Comparison of ENCODE assay signal across 11 cellular contexts in the genomic region with DNA sequence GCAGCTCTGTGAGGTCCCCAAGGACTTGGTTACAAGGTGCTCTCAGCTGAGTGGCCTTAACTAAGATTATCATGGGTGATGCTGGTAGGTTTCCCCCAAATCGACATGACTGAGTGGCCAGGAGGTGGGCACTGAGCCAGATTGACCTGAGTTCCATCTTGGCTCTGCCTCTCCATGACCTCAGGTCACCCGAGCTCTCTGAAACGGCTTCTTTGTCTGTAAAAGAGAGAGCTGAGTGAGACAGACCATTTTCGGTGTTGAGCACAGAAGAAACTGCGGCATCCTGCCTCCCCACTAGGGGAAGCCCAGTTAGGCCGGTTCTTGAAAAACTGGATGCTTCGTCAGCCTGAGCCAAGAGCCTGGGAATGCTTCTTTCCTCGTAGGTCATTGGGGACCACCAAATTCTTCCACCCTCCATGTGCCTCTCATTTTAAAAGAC. TPM values are rescaled to one million over a fixed set of nuclear protein-coding genes. Genes with fewer than 3 reads are reported as not detected.
A peak's percentile ranks its signal among the peaks of the same experiment; 100 is the strongest.
DNase-seq lines count a peak whose midpoint lies in the region; ATAC-seq, FAIRE-seq and TF ChIP-seq lines count a peak whose summit lies in the region.
"Had no signal": no experiment of that assay in that cellular context is flagged by ENCODE, and none has a peak within 500 bp of the region (broad histone marks: within the 10 kb centered on the region; RNA-seq: fewer than 3 reads in every experiment).

No MANE protein-coding gene starts in this region.

- H3K4me1 ChIP-seq in HepG2 (ENCODE audit: insufficient read depth, low read length) (0 out of 2 replicates have a peak, but pooled peaks cover 5% of the 10 kb centered on the region), right lobe of liver (no peaks in the 10 kb centered on the region), K562 (replicated peaks in 1 of 2; ENCODE audit: control insufficient read depth in 2 of 2, insufficient read depth in 2 of 2, low read length in 2 of 2) (peaks cover 21 to 23% of the 10 kb centered on the region in 2 experiments; a peak in 4 of 5 replicates), kidney (ENCODE audit: control insufficient read depth in 1 of 2, insufficient read depth in 1 of 2, low read depth in 1 of 2, low read length in 2 of 2) (no peaks in the 10 kb centered on the region), ovary (ENCODE audit: insufficient read depth) (peaks cover 11% of the 10 kb centered on the region)

- H3K27me3 ChIP-seq in HepG2 (ENCODE audit: control insufficient read depth in 1 of 2, insufficient read depth in 2 of 2, low read length in 2 of 2) (peaks cover 15 to 84% of the 10 kb centered on the region in 2 experiments; a peak in 4 of 5 replicates), right lobe of liver (no peaks in the 10 kb centered on the region), K562 (ENCODE audit: control insufficient read depth in 2 of 2, insufficient read depth in 2 of 2, low read length in 2 of 2) (peaks cover 0 to 11% of the 10 kb centered on the region in 2 experiments; a peak in 2 of 5 replicates), ovary (no peaks in the 10 kb centered on the region)

- FAIRE-seq in HepG2 (lab: Jason Lieb, UNC) (peak; percentile 78), K562 (lab: Jason Lieb, UNC) (peak; percentile 29), kidney (lab: Jason Lieb, UNC) (no peak)

- in situ Hi-C loops in HepG2 (cut with HindIII; ENCODE audit: extremely low pct_ligation_motif_present, low pct_unique_long_range_greater_than_20kb) (no loop called here), K562 (cut with MboI) (loop anchor here (25.0 kb wide), 1 partner anchor 400 kb away; the partner anchor contains the start of gene ANKRD60)

- H3K4me2 ChIP-seq in HepG2 (ENCODE audit: low read depth, low read length): no peak overlapping the region
- no peak overlapping the region for H3K4me2 ChIP-seq in K562 (ENCODE audit: insufficient read depth, low read length)

- TF ChIP-seq EP300 in HepG2 (IDR thresholded peaks at IDR 0.05; ENCODE audit: low read depth in 2 of 2, low read length in 2 of 2): no peak
- TF ChIP-seq EP300 in HepG2 (CRISPR knock-in tag; IDR thresholded peaks at IDR 0.05; ENCODE audit: borderline replicate concordance): no peak
- TF ChIP-seq EP300 in K562 (IDR thresholded peaks at IDR 0.05; ENCODE audit: low read length): no peak
- TF ChIP-seq EP300 in ovary (IDR thresholded peaks at IDR 0.05): no peak

- no peak for TF ChIP-seq POLR2A in HepG2 (IDR thresholded peaks at IDR 0.05; ENCODE audit: insufficient read depth in 1 of 2, low read depth in 2 of 2, low read length in 2 of 2)
- TF ChIP-seq POLR2A in right lobe of liver (IDR thresholded peaks at IDR 0.05): no peak
- no peak for TF ChIP-seq POLR2A in K562 (conservative IDR thresholded peaks at IDR 0.05)
- no peak for TF ChIP-seq POLR2A in ovary (IDR thresholded peaks at IDR 0.05)

- H4K20me1 ChIP-seq in HepG2 (ENCODE audit: insufficient read depth, low read length): no peaks in the 10 kb centered on the region
- H4K20me1 ChIP-seq in K562 (replicated peaks; ENCODE audit: control insufficient read depth, insufficient read depth, low read length): no peaks in the 10 kb centered on the region

- no peaks in the 10 kb centered on the region for H3K9me1 ChIP-seq in K562 (ENCODE audit: control insufficient read depth, insufficient read depth, low read length)

- TF ChIP-seq RAD21 in HepG2 (CRISPR knock-in tag; IDR thresholded peaks at IDR 0.05) (no peak), K562 (CRISPR knock-in tag; conservative IDR thresholded peaks at IDR 0.05 in 1 of 2, IDR thresholded peaks at IDR 0.05 in 1 of 2) (no peak)

- H3K36me3 ChIP-seq in HepG2 (replicated peaks in 1 of 2; ENCODE audit: control insufficient read depth in 1 of 2, insufficient read depth in 2 of 2, low read length in 2 of 2): no peaks in the 10 kb centered on the region
- no peaks in the 10 kb centered on the region for H3K36me3 ChIP-seq in right lobe of liver
- H3K36me3 ChIP-seq in K562 (ENCODE audit: control insufficient read depth, insufficient read depth, low read length): no peaks in the 10 kb centered on the region
- no peaks in the 10 kb centered on the region for H3K36me3 ChIP-seq in kidney (ENCODE audit: control insufficient read depth in 1 of 2, insufficient read depth in 2 of 2, low read length in 2 of 2)
- H3K36me3 ChIP-seq in ovary: no peaks in the 10 kb centered on the region

- intact Hi-C loops in HepG2 (cut with micrococcal nuclease; ENCODE audit: unreplicated experiment): no loop called here
- intact Hi-C loops in right lobe of liver (cut with DNase I): no loop called here
- intact Hi-C loops in K562 (cut with micrococcal nuclease): no loop called here
- intact Hi-C loops in kidney (cut with DNase I): no loop called here
- intact Hi-C loops in ovary (cut with DNase I): no loop called here

- H3K9ac ChIP-seq in HepG2 (ENCODE audit: insufficient read depth, low read depth, low read length) (no peak overlapping the region), K562 (ENCODE audit: insufficient read depth in 1 of 2, low read depth in 2 of 2, low read length in 2 of 2) (peak overlapping the region in 1 of 2 experiments; percentile 45; a peak in 2 of 4 replicates), kidney (ENCODE audit: low read length in 2 of 2) (no peak overlapping the region)

- TF ChIP-seq CTCF in HepG2 (CRISPR knock-in tag; IDR thresholded peaks at IDR 0.05): no peak
- no peak for TF ChIP-seq CTCF in right lobe of liver (IDR thresholded peaks at IDR 0.05)
- no peak; a peak in 1 of 6 replicates for TF ChIP-seq CTCF in K562 (IDR thresholded peaks at IDR 0.05 in 2 of 3, conservative IDR thresholded peaks at IDR 0.05 in 1 of 3; ENCODE audit: insufficient read depth in 2 of 3, low read depth in 1 of 3, low read length in 3 of 3)
- no peak for TF ChIP-seq CTCF in kidney (IDR thresholded peaks at IDR 0.05; ENCODE audit: borderline replicate concordance, extremely low read depth, insufficient read depth)
- no peak for TF ChIP-seq CTCF in ovary (IDR thresholded peaks at IDR 0.05)

- DNase-seq in HepG2 (ENCODE audit: low spot score): no peak
- no peak for DNase-seq in right lobe of liver
- no peak for DNase-seq in K562 (ENCODE audit: extremely low read depth in 1 of 4, low spot score in 3 of 4)
- peak; percentile 35 for DNase-seq in kidney
- no peak for DNase-seq in germinal center (ENCODE audit: low spot score)
- no peak for DNase-seq in NCI-H1092 (lab: John Stamatoyannopoulos, UW)
- DNase-seq in NCI-H446 (lab: John Stamatoyannopoulos, UW): no peak
- DNase-seq in ovary: no peak
- DNase-seq: activated naive CD4-positive, alpha-beta T cell treated with anti-CD3 and anti-CD28 coated beads, Interleukin-2, amount 50 U/mL, for 16 hours; stimulated activated CD4-positive, alpha-beta T cell treated with anti-CD3 and anti-CD28 coated beads, Interleukin-15, amount 100 ng/mL, for 24 hours had no signal

- CTCF ChIA-PET in HepG2 (lab: Yijun Ruan, JAX; ENCODE audit: low intra/inter-chr PET ratio, low total read pairs) (no interaction called here), K562 (lab: Yijun Ruan, JAX; ENCODE audit: low intra/inter-chr PET ratio) (no interaction called here)

- H2AFZ ChIP-seq in HepG2 (ENCODE audit: low read length) (no peak overlapping the region), K562 (ENCODE audit: low read depth, low read length) (no peak overlapping the region)

- POLR2A ChIA-PET in HepG2 (lab: Yijun Ruan, JAX): interaction anchor here (1.6 kb wide), 1 partner anchor 14 kb away, joined by 4 read pairs; the partner anchor contains the start of gene STX16
- POLR2A ChIA-PET in K562 (lab: Yijun Ruan, JAX): no interaction called here

- BruUV-seq in HepG2 (replicated peaks; lab: Mats Ljungman, UMichigan) (no TSS peak), K562 (replicated peaks; lab: Mats Ljungman, UMichigan) (no TSS peak)

- H3K27ac ChIP-seq in HepG2 (ENCODE audit: extremely low read length, insufficient read depth, low read length) (no peak overlapping the region), right lobe of liver (no peak overlapping the region), K562 (ENCODE audit: extremely low read depth, low read depth, low read length) (no peak overlapping the region), kidney (ENCODE audit: low read depth in 2 of 2, low read length in 2 of 2) (no peak overlapping the region), ovary (no peak overlapping the region)
- H3K27ac ChIP-seq: epithelial cell of prostate had no signal

- H3K79me2 ChIP-seq in HepG2 (ENCODE audit: insufficient read depth, low read length) (no peaks in the 10 kb centered on the region), K562 (ENCODE audit: control insufficient read depth, insufficient read depth, low read length) (no peaks in the 10 kb centered on the region)

- WGBS in HepG2 (ENCODE audit: low lambda C conversion rate): 5% methylated on average over 6 of the region's 8 CpGs
- 62% methylated on average over 6 of the region's 8 CpGs for WGBS in right lobe of liver (ENCODE audit: insufficient coverage, low coverage, low lambda C conversion rate, missing lambda C conversion rate)
- 27% methylated on average over 6 of the region's 8 CpGs for WGBS in K562 (ENCODE audit: insufficient coverage, low coverage, missing lambda C conversion rate)
- 74 to 79% (median 76%) methylated on average over 8 of the region's 8 CpGs for WGBS in ovary, 3 donors

- peak; percentile 72 for ATAC-seq in HepG2
- ATAC-seq in right lobe of liver: no peak
- no peak for ATAC-seq in K562

- no peaks in the 10 kb centered on the region for H3K9me3 ChIP-seq in HepG2 (ENCODE audit: low read length)
- no peaks in the 10 kb centered on the region for H3K9me3 ChIP-seq in right lobe of liver
- H3K9me3 ChIP-seq in K562 (replicated peaks; ENCODE audit: control insufficient read depth, insufficient read depth, low read depth, low read length): no peaks in the 10 kb centered on the region
- no peaks in the 10 kb centered on the region for H3K9me3 ChIP-seq in kidney (ENCODE audit: control insufficient read depth in 1 of 2, low read length in 2 of 2)
- H3K9me3 ChIP-seq in ovary: no peaks in the 10 kb centered on the region

- H3K4me3 ChIP-seq in HepG2 (replicated peaks in 1 of 3; ENCODE audit: insufficient read depth in 1 of 3, low read depth in 2 of 3, low read length in 3 of 3) (no peak overlapping the region), right lobe of liver (no peak overlapping the region), K562 (no peak overlapping the region), kidney (ENCODE audit: low read length in 2 of 2) (no peak overlapping the region), ovary (no peak overlapping the region)

RNA-seq across cellular contexts. Expression of gene STX16, which starts 14.1 kb away (rescaled TPM):
- 28.0 and 40.5 TPM in 2 replicates for total RNA-seq in HepG2 (2016; rRNA removed; fragmentation: Illumina TruSeq; extraction: Trizol)
- total RNA-seq in HepG2 (2016; cell fraction: cytosol; rRNA removed; fragmentation: Illumina TruSeq; extraction: Trizol; ENCODE audit: low read depth): 42.2 and 47.4 TPM in 2 replicates
- 26.0 and 32.7 TPM in 2 replicates for total RNA-seq in HepG2 (2016; cell fraction: insoluble cytoplasmic fraction; rRNA removed; fragmentation: Illumina TruSeq; extraction: Trizol)
- 41.8 and 44.6 TPM in 2 replicates for total RNA-seq in HepG2 (2016; cell fraction: membrane; rRNA removed; fragmentation: Illumina TruSeq; extraction: Trizol)
- total RNA-seq in HepG2 (2016; cell fraction: nucleus; rRNA removed; fragmentation: Illumina TruSeq; extraction: Trizol): 52.2 and 59.0 TPM in 2 replicates
- polyA plus RNA-seq in HepG2 (2011; rRNA removed): 72.7 and 79.2 TPM in 2 replicates
- 37.3 and 55.0 TPM in 2 replicates for polyA plus RNA-seq in HepG2 (2011; cell fraction: cytosol; rRNA removed)
- 168 and 204 TPM in 2 replicates for polyA plus RNA-seq in HepG2 (2011; cell fraction: nucleus; rRNA removed)
- 88.7 and 102 TPM in 2 replicates for polyA plus RNA-seq in HepG2 (2012)
- 6.6 and 6.7 TPM in 2 replicates for polyA plus RNA-seq in HepG2 (2016; cell fraction: cytosol; fragmentation: Illumina TruSeq; extraction: Trizol; ENCODE audit: low read depth)
- 48.8 and 56.0 TPM in 2 replicates for polyA plus RNA-seq in HepG2 (2016; cell fraction: insoluble cytoplasmic fraction; fragmentation: Illumina TruSeq; extraction: Trizol; ENCODE audit: low read depth)
- polyA plus RNA-seq in HepG2 (2016; cell fraction: membrane; fragmentation: Illumina TruSeq; extraction: Trizol; ENCODE audit: low read depth): 27.8 and 29.3 TPM in 2 replicates
- 245 and 266 TPM in 2 replicates for polyA plus RNA-seq in HepG2 (2016; cell fraction: nucleus; fragmentation: Illumina TruSeq; extraction: Trizol; ENCODE audit: insufficient read depth, low read depth)
- polyA minus RNA-seq in HepG2 (2011; rRNA and poly(A)+ RNA removed; ENCODE audit: low replicate concordance): 15.4 and 22.9 TPM in 2 replicates
- polyA minus RNA-seq in HepG2 (2011; cell fraction: cytosol; rRNA and poly(A)+ RNA removed): 18.4 and 26.0 TPM in 2 replicates
- polyA minus RNA-seq in HepG2 (2011; cell fraction: nucleus; rRNA and poly(A)+ RNA removed): 99.9 and 121 TPM in 2 replicates
- 10 to 100 TPM; 18.1 to 25.3 (median 22.2) TPM for total RNA-seq in right lobe of liver
- 54.3 and 76.9 TPM in 2 replicates for total RNA-seq in K562 (2011; cell fraction: chromatin; rRNA removed; ENCODE audit: low replicate concordance)
- 24.7 and 29.5 TPM in 2 replicates for total RNA-seq in K562 (2011; cell fraction: nucleolus; rRNA removed)
- total RNA-seq in K562 (2011; cell fraction: nucleoplasm; rRNA removed): 41.9 and 47.4 TPM in 2 replicates
- 11.9 and 14.7 TPM in 2 replicates for total RNA-seq in K562 (2014; rRNA removed)
- 13.4 and 14.3 TPM in 2 replicates for total RNA-seq in K562 (2014; rRNA removed; fragmentation: Illumina TruSeq; extraction: Trizol)
- total RNA-seq in K562 (2015; rRNA removed; fragmentation: Illumina TruSeq; extraction: Trizol): 11.2 and 12.0 TPM in 2 replicates
- 26.9 and 30.2 TPM in 2 replicates for total RNA-seq in K562 (2021)
- 36.0 and 43.5 TPM in 2 replicates for polyA plus RNA-seq in K562 (2011; rRNA removed)
- 16.2 and 29.9 TPM in 2 replicates for polyA plus RNA-seq in K562 (2011; cell fraction: cytosol; rRNA removed)
- 46.7 and 52.7 TPM in 2 replicates for polyA plus RNA-seq in K562 (2011; cell fraction: nucleus; rRNA removed)
- polyA plus RNA-seq in K562 (2012): 31.3 and 42.9 TPM in 2 replicates
- polyA plus RNA-seq in K562 (2014; fragmentation: Illumina TruSeq; extraction: Trizol): 37.8 and 38.4 TPM in 2 replicates
- polyA plus RNA-seq in K562 (2014; fragmentation: Nextera tagmentation; extraction: Ambion mirVana): 1 to 10 TPM; 4.4 to 4.9 TPM
- 39.5 and 45.4 TPM in 2 replicates for polyA plus RNA-seq in K562 (2014; rRNA removed)
- 38.4 and 46.9 TPM in 2 replicates for polyA minus RNA-seq in K562 (2011; rRNA and poly(A)+ RNA removed)
- 11.9 and 17.3 TPM in 2 replicates for polyA minus RNA-seq in K562 (2011; cell fraction: cytosol; rRNA and poly(A)+ RNA removed)
- polyA minus RNA-seq in K562 (2011; cell fraction: nucleus; rRNA and poly(A)+ RNA removed): 16.7 and 25.8 TPM in 2 replicates
- 60.7 TPM for total RNA-seq in kidney
- polyA plus RNA-seq in kidney (ENCODE audit: insufficient read depth, low read depth, low replicate concordance): 20.6 TPM
- total RNA-seq in ovary: 10 to 100 TPM; 31.9 to 55.8 (median 46.5) TPM
- 10 to 100 TPM; 42.5 to 55.3 TPM for polyA plus RNA-seq in ovary

RNA-seq across cellular contexts. Expression of gene NPEPL1, which starts 55.6 kb away (rescaled TPM):
- total RNA-seq in HepG2 (2016; rRNA removed; fragmentation: Illumina TruSeq; extraction: Trizol): 0.60 and 4.1 TPM in 2 replicates
- 3.0 and 3.1 TPM in 2 replicates for total RNA-seq in HepG2 (2016; cell fraction: cytosol; rRNA removed; fragmentation: Illumina TruSeq; extraction: Trizol; ENCODE audit: low read depth)
- 0.30 and 4.3 TPM in 2 replicates for total RNA-seq in HepG2 (2016; cell fraction: insoluble cytoplasmic fraction; rRNA removed; fragmentation: Illumina TruSeq; extraction: Trizol)
- 0.96 and 1.0 TPM in 2 replicates for total RNA-seq in HepG2 (2016; cell fraction: membrane; rRNA removed; fragmentation: Illumina TruSeq; extraction: Trizol)
- 8.0 and 8.6 TPM in 2 replicates for total RNA-seq in HepG2 (2016; cell fraction: nucleus; rRNA removed; fragmentation: Illumina TruSeq; extraction: Trizol)
- polyA plus RNA-seq in HepG2 (2011; rRNA removed): 7.5 and 9.9 TPM in 2 replicates
- 1.3 and 1.9 TPM in 2 replicates for polyA plus RNA-seq in HepG2 (2011; cell fraction: cytosol; rRNA removed)
- 184 and 219 TPM in 2 replicates for polyA plus RNA-seq in HepG2 (2011; cell fraction: nucleus; rRNA removed)
- 16.9 and 23.0 TPM in 2 replicates for polyA plus RNA-seq in HepG2 (2012)
- 0.41 and 0.51 TPM in 2 replicates for polyA plus RNA-seq in HepG2 (2016; cell fraction: cytosol; fragmentation: Illumina TruSeq; extraction: Trizol; ENCODE audit: low read depth)
- polyA plus RNA-seq in HepG2 (2016; cell fraction: insoluble cytoplasmic fraction; fragmentation: Illumina TruSeq; extraction: Trizol; ENCODE audit: low read depth): 0.69 and 1.4 TPM in 2 replicates
- polyA plus RNA-seq in HepG2 (2016; cell fraction: membrane; fragmentation: Illumina TruSeq; extraction: Trizol; ENCODE audit: low read depth): 0.55 and 0.71 TPM in 2 replicates
- polyA plus RNA-seq in HepG2 (2016; cell fraction: nucleus; fragmentation: Illumina TruSeq; extraction: Trizol; ENCODE audit: insufficient read depth, low read depth): 49.5 and 52.8 TPM in 2 replicates
- polyA minus RNA-seq in HepG2 (2011; rRNA and poly(A)+ RNA removed; ENCODE audit: low replicate concordance): 8.5 and 18.0 TPM in 2 replicates
- polyA minus RNA-seq in HepG2 (2011; cell fraction: cytosol; rRNA and poly(A)+ RNA removed): 0.49 and 0.88 TPM in 2 replicates
- 24.2 and 30.1 TPM in 2 replicates for polyA minus RNA-seq in HepG2 (2011; cell fraction: nucleus; rRNA and poly(A)+ RNA removed)
- total RNA-seq in right lobe of liver: 10 to 100 TPM in 5 of 6 experiments, 1 to 10 TPM in 1; 7.7 to 13.9 (median 10.1) TPM
- total RNA-seq in K562 (2011; cell fraction: chromatin; rRNA removed; ENCODE audit: low replicate concordance): 5.5 and 12.5 TPM in 2 replicates
- 9.0 and 10.3 TPM in 2 replicates for total RNA-seq in K562 (2011; cell fraction: nucleolus; rRNA removed)
- total RNA-seq in K562 (2011; cell fraction: nucleoplasm; rRNA removed): 6.3 and 7.2 TPM in 2 replicates
- 1.1 and 1.4 TPM in 2 replicates for total RNA-seq in K562 (2014; rRNA removed)
- total RNA-seq in K562 (2014; rRNA removed; fragmentation: Illumina TruSeq; extraction: Trizol): 0.22 and 0.29 TPM in 2 replicates
- 1.7 and 1.9 TPM in 2 replicates for total RNA-seq in K562 (2015; rRNA removed; fragmentation: Illumina TruSeq; extraction: Trizol)
- total RNA-seq in K562 (2021): 2.3 and 3.9 TPM in 2 replicates
- polyA plus RNA-seq in K562 (2011; rRNA removed): 0.36 and 1.6 TPM in 2 replicates
- 0.16 and 0.62 TPM in 2 replicates for polyA plus RNA-seq in K562 (2011; cell fraction: cytosol; rRNA removed)
- polyA plus RNA-seq in K562 (2011; cell fraction: nucleus; rRNA removed): 23.5 and 26.4 TPM in 2 replicates
- 3.4 and 7.1 TPM in 2 replicates for polyA plus RNA-seq in K562 (2012)
- 0.94 and 1.8 TPM in 2 replicates for polyA plus RNA-seq in K562 (2014; fragmentation: Illumina TruSeq; extraction: Trizol)
- polyA plus RNA-seq in K562 (2014; fragmentation: Nextera tagmentation; extraction: Ambion mirVana): under 1 TPM; 0.04 to 0.07 TPM
- 5.0 and 5.6 TPM in 2 replicates for polyA plus RNA-seq in K562 (2014; rRNA removed)
- polyA minus RNA-seq in K562 (2011; rRNA and poly(A)+ RNA removed): 0.21 and 0.27 TPM in 2 replicates
- 0.95 and 1.0 TPM in 2 replicates for polyA minus RNA-seq in K562 (2011; cell fraction: cytosol; rRNA and poly(A)+ RNA removed)
- polyA minus RNA-seq in K562 (2011; cell fraction: nucleus; rRNA and poly(A)+ RNA removed): 3.3 and 4.0 TPM in 2 replicates
- 60.2 TPM for total RNA-seq in kidney
- 39.7 TPM for polyA plus RNA-seq in kidney (ENCODE audit: insufficient read depth, low read depth, low replicate concordance)
- total RNA-seq in ovary: 10 to 100 TPM; 17.8 to 41.0 (median 33.9) TPM
- 10 to 100 TPM in 1 of 2 donors, 1 to 10 TPM in 1; 6.2 to 38.5 TPM for polyA plus RNA-seq in ovary

Comparison
In these comparisons a context has a peak if more than half of its experiments do, and no peak if none do; other contexts are left out.
1. Of the 241 proteins assayed by ChIP-seq in both HepG2 and K562: peak only in HepG2: STAG1; only in K562: NFIC; in both: none; in neither: 239.